In the genomic region with DNA sequence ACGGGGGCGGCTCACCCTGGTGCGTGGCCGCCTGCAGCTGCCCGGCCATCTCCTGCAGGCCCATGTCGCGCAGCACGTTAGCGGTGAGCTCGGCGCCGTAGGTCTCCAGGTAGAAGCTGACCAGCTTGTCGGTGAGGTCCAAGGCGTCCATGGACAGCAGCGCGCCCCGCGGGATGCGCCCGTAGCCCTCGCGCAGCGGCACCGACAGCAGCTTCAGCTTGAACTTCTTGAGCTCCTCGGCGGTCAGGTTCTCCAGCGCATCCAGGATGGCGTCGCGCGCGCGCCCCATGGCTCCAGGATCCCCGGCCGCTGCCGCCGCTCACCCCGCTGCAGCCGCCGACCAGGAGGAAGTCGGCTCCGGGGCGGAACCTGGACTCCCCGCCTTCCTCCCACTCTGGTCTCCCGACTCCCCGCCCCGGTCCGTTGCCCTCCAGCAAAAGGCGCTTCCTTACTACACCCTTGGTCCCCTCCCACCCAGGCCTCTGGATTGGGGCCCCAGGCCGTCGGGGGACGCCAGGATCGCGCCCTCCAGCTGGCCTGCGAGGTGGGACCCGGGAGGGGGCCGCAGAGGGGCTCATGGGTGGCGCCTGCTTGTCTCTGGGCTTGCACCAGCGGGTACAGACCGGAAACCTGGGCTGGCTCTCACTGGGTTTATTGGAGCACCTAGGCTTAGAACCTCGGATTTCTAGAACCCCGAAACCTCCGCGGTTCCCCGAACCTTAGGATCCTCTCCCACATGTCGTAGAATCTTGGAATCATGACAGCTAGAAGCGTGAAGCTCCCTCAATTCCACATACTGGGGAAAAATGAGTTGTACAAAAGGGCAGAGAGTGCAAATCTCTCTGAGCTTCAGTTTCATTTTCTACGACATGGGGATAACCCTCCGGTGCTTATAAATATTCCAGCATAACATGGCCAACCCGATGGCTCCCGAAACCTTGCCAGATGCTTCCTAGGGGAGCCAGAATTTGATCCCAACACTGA, we compare ENCODE assay signal across 7 cellular contexts. TPM values are rescaled to one million over a fixed set of nuclear protein-coding genes. Genes with fewer than 3 reads are reported as not detected.
DNase-seq lines count a peak whose midpoint lies in the region; ATAC-seq, FAIRE-seq and TF ChIP-seq lines count a peak whose summit lies in the region.

A gene (minus strand): TSS at position 359 of the 984 bp plus-strand sequence. CDS start 70 bp downstream, at position 289.

- H3K9me3 ChIP-seq in colonic mucosa = no peaks in the 10 kb centered on the region
- H3K9me3 ChIP-seq in HepG2 (ENCODE audit: low read length) = no peaks in the 10 kb centered on the region
- no peaks in the 10 kb centered on the region for H3K9me3 ChIP-seq in subcutaneous abdominal adipose tissue (ENCODE audit: control insufficient read depth in 5 of 5, low read length in 5 of 5)

- FAIRE-seq in HepG2 (lab: Jason Lieb, UNC) (no peak), urothelium cell line (lab: Jason Lieb, UNC) (no peak)

- H3K4me1 ChIP-seq in colonic mucosa (peaks cover 14% of the 10 kb centered on the region), HepG2 (ENCODE audit: insufficient read depth, low read length) (peaks cover 57% of the 10 kb centered on the region), subcutaneous abdominal adipose tissue (ENCODE audit: control insufficient read depth in 5 of 5, insufficient read depth in 5 of 5, low read length in 5 of 5) (peaks cover 0 to 38% (median 36%) of the 10 kb centered on the region in 5 donors)

- DNase-seq in RPMI7951 (ENCODE audit: low read depth) (peak; percentile 65), colonic mucosa (peak; percentile 81), HepG2 (ENCODE audit: low spot score) (no peak), urothelium cell line (ENCODE audit: low spot score) (no peak)

- H3K9ac ChIP-seq in colonic mucosa (ENCODE audit: low read depth in 2 of 2, low read length in 2 of 2) (peak within 1 kb of the TSS; percentile 69 to 93), HepG2 (ENCODE audit: insufficient read depth, low read depth, low read length) (peak within 1 kb of the TSS; percentile 54), subcutaneous abdominal adipose tissue (ENCODE audit: low read length in 5 of 5) (peak within 1 kb of the TSS; percentile 26 to 74 (median 54))

- WGBS in HepG2 (ENCODE audit: low lambda C conversion rate) = 36% methylated on average over 28 of the region's 71 CpGs

- H3K79me2 ChIP-seq in HepG2 (ENCODE audit: insufficient read depth, low read length) = no peaks in the 10 kb centered on the region

- no peaks in the 10 kb centered on the region for H4K20me1 ChIP-seq in HepG2 (ENCODE audit: insufficient read depth, low read length)

- peak within 1 kb of the TSS; percentile 82 for H3K4me3 ChIP-seq in colonic mucosa
- H3K4me3 ChIP-seq in HepG2 (replicated peaks in 1 of 3; ENCODE audit: insufficient read depth in 1 of 3, low read depth in 2 of 3, low read length in 3 of 3) = peak within 1 kb of the TSS; percentile 61 to 77 (median 61)
- H3K4me3 ChIP-seq in subcutaneous abdominal adipose tissue (ENCODE audit: low read depth in 1 of 5, low read length in 5 of 5) = peak within 1 kb of the TSS; percentile 68 to 93 (median 82)

- H3K36me3 ChIP-seq in colonic mucosa (no peaks in the 10 kb centered on the region), HepG2 (replicated peaks in 1 of 2; ENCODE audit: control insufficient read depth in 1 of 2, insufficient read depth in 2 of 2, low read length in 2 of 2) (no peaks in the 10 kb centered on the region), subcutaneous abdominal adipose tissue (ENCODE audit: control insufficient read depth in 5 of 5, insufficient read depth in 5 of 5, low read length in 5 of 5) (peaks cover 0 to 18% (median 12%) of the 10 kb centered on the region in 5 donors)

- TF ChIP-seq CTCF in colonic mucosa (IDR thresholded peaks at IDR 0.05) (no peak), HepG2 (CRISPR knock-in tag; IDR thresholded peaks at IDR 0.05) (no peak)

- BruUV-seq in HepG2 (replicated peaks; lab: Mats Ljungman, UMichigan) = no TSS peak

- intact Hi-C loops in colonic mucosa (cut with DNase I) (no loop called here), HepG2 (cut with micrococcal nuclease; ENCODE audit: unreplicated experiment) (loop anchor here (5.0 kb wide), 1 partner anchor 240 kb away; a partner anchor contains a TSS)

- no peaks in the 10 kb centered on the region for H3K27me3 ChIP-seq in colonic mucosa
- peaks cover 0 to 35% of the 10 kb centered on the region in 2 experiments; a peak in 4 of 5 replicates for H3K27me3 ChIP-seq in HepG2 (ENCODE audit: control insufficient read depth in 1 of 2, insufficient read depth in 2 of 2, low read length in 2 of 2)
- H3K27me3 ChIP-seq in subcutaneous abdominal adipose tissue (ENCODE audit: control insufficient read depth in 5 of 5, insufficient read depth in 4 of 5, low read length in 5 of 5) = peaks cover 0 to 8% (median 5%) of the 10 kb centered on the region in 5 donors

- H3K27ac ChIP-seq in colonic mucosa = peak within 1 kb of the TSS; percentile 87
- no peak within 1 kb of the TSS for H3K27ac ChIP-seq in HepG2 (ENCODE audit: extremely low read length, insufficient read depth, low read length)
- H3K27ac ChIP-seq in subcutaneous abdominal adipose tissue (ENCODE audit: low read depth, low read length) = no peak within 1 kb of the TSS

- POLR2A ChIA-PET in HepG2 (lab: Yijun Ruan, JAX) = interaction anchor here (0.7 to 2.9 kb wide), 5 partner anchors 8 to 257 kb away, joined by 3 to 34 read pairs (median 5); a partner anchor contains a TSS

- ATAC-seq in HG02642 (IDR thresholded peaks at IDR 0.05; ENCODE audit: poor library complexity, unreplicated experiment) (peak; percentile 41), HepG2 (peak; percentile 23)

- peak; percentile 19; the same call in 1 of the 2 replicates for TF ChIP-seq RAD21 in HepG2 (CRISPR knock-in tag; IDR thresholded peaks at IDR 0.05)

- H2AFZ ChIP-seq in HepG2 (ENCODE audit: low read length) = no peak within 1 kb of the TSS

- CTCF ChIA-PET in HepG2 (lab: Yijun Ruan, JAX; ENCODE audit: low intra/inter-chr PET ratio, low total read pairs) = no interaction called here

- TF ChIP-seq POLR2A in GM15510 (IDR thresholded peaks at IDR 0.05; ENCODE audit: borderline replicate concordance, extremely low read depth, insufficient read length) (peak; percentile 34), HepG2 (IDR thresholded peaks at IDR 0.05; ENCODE audit: insufficient read depth in 1 of 2, low read depth in 2 of 2, low read length in 2 of 2) (peak in 1 of 2 experiments; percentile 38; a peak in 2 of 4 replicates)

- H3K4me2 ChIP-seq in HepG2 (ENCODE audit: low read depth, low read length) = peak within 1 kb of the TSS; percentile 92

- TF ChIP-seq EP300 in HepG2 (IDR thresholded peaks at IDR 0.05; ENCODE audit: low read depth in 2 of 2, low read length in 2 of 2) (no peak), HepG2 (CRISPR knock-in tag; IDR thresholded peaks at IDR 0.05; ENCODE audit: borderline replicate concordance) (no peak)

- in situ Hi-C loops in HepG2 (cut with HindIII; ENCODE audit: extremely low pct_ligation_motif_present, low pct_unique_long_range_greater_than_20kb) = loop anchor here (25.0 kb wide), 2 partner anchors 235 to 660 kb away; a partner anchor contains a TSS

TF ChIP-seq in HepG2, 621 proteins besides CTCF, POLR2A, EP300 and RAD21 (continues in another document):
- peak; percentile 52 for TF ChIP-seq ZNF781 (CRISPR knock-in tag; IDR thresholded peaks at IDR 0.05; ENCODE audit: borderline replicate concordance, not compliant biosample characterization)
- no peak for TF ChIP-seq NCOA1 (CRISPR knock-in tag; IDR thresholded peaks at IDR 0.05)
- TF ChIP-seq RFXAP (CRISPR knock-in tag; IDR thresholded peaks at IDR 0.05; ENCODE audit: borderline replicate concordance) = 0 out of 2 replicates have a peak, but pooled peaks have one; percentile 10
- peak; percentile 40; the same call in 1 of the 2 replicates for TF ChIP-seq ZNF253 (CRISPR knock-in tag; IDR thresholded peaks at IDR 0.05; ENCODE audit: borderline replicate concordance)
- TF ChIP-seq ZNF614 (CRISPR knock-in tag; IDR thresholded peaks at IDR 0.05; ENCODE audit: borderline replicate concordance) = no peak
- TF ChIP-seq FOXO1 (CRISPR knock-in tag; IDR thresholded peaks at IDR 0.05) = no peak
- peak; percentile 25; the same call in 1 of the 2 replicates for TF ChIP-seq KAT8 (CRISPR knock-in tag; IDR thresholded peaks at IDR 0.05)
- TF ChIP-seq HMG20B (CRISPR knock-in tag; conservative IDR thresholded peaks at IDR 0.05) = 0 out of 2 replicates have a peak, but pooled peaks have one; percentile 3
- peak; percentile 16 for TF ChIP-seq YY1 (IDR thresholded peaks at IDR 0.05; ENCODE audit: insufficient read depth, insufficient replicate concordance, low read depth, low read length)

RNA-seq across cellular contexts. Expression of the gene that starts here (rescaled TPM):
- 43.4 and 64.8 TPM in 2 replicates for total RNA-seq in RPMI7951 (2014; rRNA removed; shearing (Covaris generic))
- total RNA-seq in colonic mucosa (100 to 1,000 TPM; 118 to 119 TPM), HepG2 (2016; rRNA removed; fragmentation: Illumina TruSeq; extraction: Trizol) (4.4 and 4.8 TPM in 2 replicates)
- 3.8 and 4.5 TPM in 2 replicates for total RNA-seq in HepG2 (2016; cell fraction: cytosol; rRNA removed; fragmentation: Illumina TruSeq; extraction: Trizol; ENCODE audit: low read depth)
- total RNA-seq in HepG2 (2016; cell fraction: insoluble cytoplasmic fraction; rRNA removed; fragmentation: Illumina TruSeq; extraction: Trizol) = 3.7 and 4.7 TPM in 2 replicates
- total RNA-seq in HepG2 (2016; cell fraction: membrane; rRNA removed; fragmentation: Illumina TruSeq; extraction: Trizol) = 3.8 and 5.0 TPM in 2 replicates
- 1.8 and 2.4 TPM in 2 replicates for total RNA-seq in HepG2 (2016; cell fraction: nucleus; rRNA removed; fragmentation: Illumina TruSeq; extraction: Trizol)
- 6.0 and 9.2 TPM in 2 replicates for polyA plus RNA-seq in HepG2 (2011; rRNA removed)
- polyA plus RNA-seq in HepG2 (2011; cell fraction: cytosol; rRNA removed) = 3.7 and 11.2 TPM in 2 replicates
- 7.2 and 9.7 TPM in 2 replicates for polyA plus RNA-seq in HepG2 (2011; cell fraction: nucleus; rRNA removed)
- polyA plus RNA-seq in HepG2 (2012) = 3.6 and 4.1 TPM in 2 replicates
- polyA plus RNA-seq in HepG2 (2016; cell fraction: cytosol; fragmentation: Illumina TruSeq; extraction: Trizol; ENCODE audit: low read depth) = 3.8 and 5.0 TPM in 2 replicates
- 4.4 and 4.5 TPM in 2 replicates for polyA plus RNA-seq in HepG2 (2016; cell fraction: insoluble cytoplasmic fraction; fragmentation: Illumina TruSeq; extraction: Trizol; ENCODE audit: low read depth)
- 2.7 and 3.2 TPM in 2 replicates for polyA plus RNA-seq in HepG2 (2016; cell fraction: membrane; fragmentation: Illumina TruSeq; extraction: Trizol; ENCODE audit: low read depth)
- 0.87 and 3.1 TPM in 2 replicates for polyA plus RNA-seq in HepG2 (2016; cell fraction: nucleus; fragmentation: Illumina TruSeq; extraction: Trizol; ENCODE audit: insufficient read depth, low read depth)
- 7.8 TPM in 1 of 2 replicates, not detected in the other for polyA minus RNA-seq in HepG2 (2011; rRNA and poly(A)+ RNA removed; ENCODE audit: low replicate concordance)
- polyA minus RNA-seq in HepG2 (2011; cell fraction: cytosol; rRNA and poly(A)+ RNA removed) = 2.7 and 4.6 TPM in 2 replicates
- polyA minus RNA-seq in HepG2 (2011; cell fraction: nucleus; rRNA and poly(A)+ RNA removed) = 0.64 TPM in 1 of 2 replicates, not detected in the other

Comparison
In these comparisons a context has a peak if more than half of its experiments do, and no peak if none do; other contexts are left out.
1. DNase-seq: peak in RPMI7951 (single experiment) and colonic mucosa (single experiment); none in HepG2 (single experiment) and urothelium cell line (single experiment).
2. Peak in every context shown above with its lines, with median percentiles within 50 percentile points of each other: H3K4me3 ChIP-seq and H3K9ac ChIP-seq.